In genomic region chr4:183195534-183195933, GRCh38 we compare ENCODE assay signal across 22 cellular contexts.
A peak's percentile ranks its signal among the peaks of the same experiment; 100 is the strongest.
DNase-seq lines count a peak whose midpoint lies in the region; ATAC-seq and TF ChIP-seq lines count a peak whose summit lies in the region.
"Had no signal": no experiment of that assay in that cellular context is flagged by ENCODE, and none has a peak within 500 bp of the region (broad histone marks: within the 10 kb centered on the region; RNA-seq: fewer than 3 reads in every experiment).

No MANE protein-coding gene starts in this region.

- WGBS in heart right ventricle, 2 donors, result 52 to 65% methylated on average over 3 of the region's 3 CpGs
- 98 to 100% methylated on average over 1 to 3 of the region's 3 CpGs for WGBS in endodermal cell (ENCODE audit: insufficient coverage in 1 of 2, insufficient read length in 1 of 2), 2 experiments

- H3K27ac ChIP-seq in heart right ventricle, result no peak overlapping the region
- no peak overlapping the region for H3K27ac ChIP-seq in endodermal cell (ENCODE audit: low read depth, low read length)
- H3K27ac ChIP-seq: GM23248, SK-N-MC had no signal

- H3K27me3 ChIP-seq in heart right ventricle (no peaks in the 10 kb centered on the region), endodermal cell (ENCODE audit: control insufficient read depth, insufficient read depth, low read length, poor library complexity, severe bottlenecking) (no peaks in the 10 kb centered on the region)
- H3K27me3 ChIP-seq: BE2C had no signal

- H3K9ac ChIP-seq in endodermal cell (ENCODE audit: extremely low read depth, low read length, poor library complexity, severe bottlenecking), result no peak overlapping the region
- H3K9ac ChIP-seq: GM23248 had no signal

- peaks cover 8% of the 10 kb centered on the region for H3K36me3 Mint-ChIP-seq in endodermal cell (ENCODE audit: low read depth)
- H3K36me3 Mint-ChIP-seq in activated naive CD8-positive, alpha-beta T cell treated with anti-CD3 and anti-CD28 coated beads for 36 hours, result no peaks in the 10 kb centered on the region

- H3K4me3 ChIP-seq in heart right ventricle, result no peak overlapping the region
- H3K4me3 ChIP-seq in endodermal cell (ENCODE audit: low read length), result no peak overlapping the region
- H3K4me3 ChIP-seq: GM23248, SK-N-MC had no signal

- H3K4me1 Mint-ChIP-seq in endodermal cell, result peaks cover 46% of the 10 kb centered on the region
- H3K4me1 Mint-ChIP-seq in activated naive CD8-positive, alpha-beta T cell treated with anti-CD3 and anti-CD28 coated beads for 36 hours, result peaks cover 3% of the 10 kb centered on the region

- ATAC-seq in Right ventricle myocardium superior (ENCODE audit: poor library complexity) (peak; percentile 57), heart right ventricle (no peak), omental fat pad (ENCODE audit: low FRiP score) (no peak)
- ATAC-seq: HepG2 had no signal

- peaks cover 0 to 11% (median 0%) of the 10 kb centered on the region in 9 donors for H3K36me3 ChIP-seq in heart right ventricle
- peaks cover 42% of the 10 kb centered on the region for H3K36me3 ChIP-seq in endodermal cell (ENCODE audit: control insufficient read depth, insufficient read depth, low read length)
- H3K36me3 ChIP-seq: BE2C had no signal

- intact Hi-C loops in Right ventricle myocardium superior (cut with DNase I), result no loop called here
- intact Hi-C loops in heart right ventricle (cut with DNase I), result no loop called here

- TF ChIP-seq CTCF in heart right ventricle (IDR thresholded peaks at IDR 0.05) (no peak), endodermal cell (conservative IDR thresholded peaks at IDR 0.05) (no peak), omental fat pad (IDR thresholded peaks at IDR 0.05) (no peak)

- DNase-seq in Right ventricle myocardium superior, result no peak
- DNase-seq in heart right ventricle, result no peak
- DNase-seq in MV-4-11 (lab: John Stamatoyannopoulos, UW), result peak; percentile 31
- no peak for DNase-seq in endodermal cell
- DNase-seq in omental fat pad (ENCODE audit: low spot score), result no peak
- no peak for DNase-seq in D341Med (ENCODE audit: low spot score)
- no peak for DNase-seq in activated naive CD8-positive, alpha-beta T cell treated with anti-CD3 and anti-CD28 coated beads for 36 hours
- DNase-seq: BE2C, DMS153, GM23248, HCEC 1CT, KBM-7, NCI-H1105, NCI-H146, NCI-H2029 treated with DMSO at 0.1 percent for 48 hours, NCI-H2171, NCI-H345, NCI-H524 treated with DMSO at 0.1 percent for 48 hours, NCI-H82, SHP77 treated with DMSO at 0.1 percent for 48 hours had no signal

- H3K4me1 ChIP-seq in heart right ventricle, result peaks cover 0 to 18% (median 5%) of the 10 kb centered on the region in 9 donors
- peaks cover 15% of the 10 kb centered on the region for H3K4me1 ChIP-seq in endodermal cell (ENCODE audit: control insufficient read depth, insufficient read depth, low read length)

- no peaks in the 10 kb centered on the region for H3K27me3 Mint-ChIP-seq in endodermal cell (ENCODE audit: insufficient read depth)
- H3K27me3 Mint-ChIP-seq in activated naive CD8-positive, alpha-beta T cell treated with anti-CD3 and anti-CD28 coated beads for 36 hours, result no peaks in the 10 kb centered on the region

- peak overlapping the region; percentile 18 for H3K27ac Mint-ChIP-seq in endodermal cell
- H3K27ac Mint-ChIP-seq in activated naive CD8-positive, alpha-beta T cell treated with anti-CD3 and anti-CD28 coated beads for 36 hours, result no peak overlapping the region

- H3K4me3 Mint-ChIP-seq in endodermal cell, result no peak overlapping the region
- no peak overlapping the region for H3K4me3 Mint-ChIP-seq in activated naive CD8-positive, alpha-beta T cell treated with anti-CD3 and anti-CD28 coated beads for 36 hours

- H3K9me3 Mint-ChIP-seq in endodermal cell, result no peaks in the 10 kb centered on the region
- no peaks in the 10 kb centered on the region for H3K9me3 Mint-ChIP-seq in activated naive CD8-positive, alpha-beta T cell treated with anti-CD3 and anti-CD28 coated beads for 36 hours

- H3K9me3 ChIP-seq in heart right ventricle (no peaks in the 10 kb centered on the region), endodermal cell (ENCODE audit: control insufficient read depth, low read length) (no peaks in the 10 kb centered on the region)
- H3K9me3 ChIP-seq: BE2C had no signal
